In the genomic region with DNA sequence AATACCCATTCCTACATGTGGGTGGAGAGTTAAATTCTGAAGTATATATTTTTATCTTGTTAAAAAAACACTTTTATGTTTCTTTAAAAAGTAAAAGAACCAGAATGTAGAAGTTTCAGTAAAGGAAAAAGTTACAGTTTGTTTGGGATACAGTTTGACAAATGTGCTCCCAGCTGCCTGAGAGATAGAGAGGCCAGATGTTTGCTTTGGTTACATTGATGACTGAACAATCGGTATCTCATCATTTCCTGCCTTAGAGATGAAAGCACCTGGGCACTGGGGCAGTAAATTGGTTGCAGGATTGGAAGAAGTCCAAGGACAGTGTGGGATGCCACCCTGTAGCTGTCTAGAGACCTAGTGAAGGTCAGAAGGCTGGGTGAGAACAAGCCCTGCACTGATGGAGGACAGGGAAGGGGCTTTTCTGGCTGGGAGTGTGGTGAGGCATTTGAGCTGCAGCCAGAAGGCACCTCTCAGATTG, we compare ENCODE assay signal across 8 cellular contexts. TPM values are rescaled to one million over a fixed set of nuclear protein-coding genes. Genes with fewer than 3 reads are reported as not detected.
DNase-seq lines count a peak whose midpoint lies in the region; ATAC-seq and TF ChIP-seq lines count a peak whose summit lies in the region.

No MANE protein-coding gene starts in this region.

- no peak for TF ChIP-seq CTCF in fibroblast of pulmonary artery (IDR thresholded peaks at IDR 0.05; ENCODE audit: low read length, missing control alignments)
- TF ChIP-seq CTCF in thoracic aorta (IDR thresholded peaks at IDR 0.05) = no peak

- DNase-seq in activated effector memory CD4-positive, alpha-beta T cell treated with anti-CD3 and anti-CD28 coated beads, Interleukin-2, amount 50 U/mL, for 16 hours = peak; percentile 66
- DNase-seq in activated effector memory CD4-positive, alpha-beta T cell treated with Interleukin-2 at 50 U/mL for 16 hours = no peak
- DNase-seq in SHP77 treated with DMSO at 0.1 percent for 48 hours (lab: John Stamatoyannopoulos, UW) = peak; percentile 55
- peak; percentile 21 for DNase-seq in fibroblast of pulmonary artery (ENCODE audit: low read depth)
- DNase-seq in thoracic aorta (ENCODE audit: low spot score) = no peak
- DNase-seq in NCI-H774 (lab: John Stamatoyannopoulos, UW) = no peak
- DNase-seq in EL = no peak
- DNase-seq in NOMO-1 treated with dmso at 0.1 percent for 144 hours (lab: John Stamatoyannopoulos, UW; ENCODE audit: unreplicated experiment) = no peak

- H3K4me1 ChIP-seq in thoracic aorta (ENCODE audit: control insufficient read depth in 1 of 2, low read depth in 2 of 2) = peaks cover 23 to 50% of the 10 kb centered on the region in 2 donors

- peak overlapping the region; percentile 10 to 18 for H3K27ac ChIP-seq in thoracic aorta

- no peak for ATAC-seq in thoracic aorta (ENCODE audit: insufficient number of reproducible peaks, low FRiP score, low read depth)

- peaks cover 4% of the 10 kb centered on the region for H3K36me3 ChIP-seq in thoracic aorta

- no peaks in the 10 kb centered on the region for H3K27me3 ChIP-seq in thoracic aorta (replicated peaks; ENCODE audit: insufficient read depth)

- no peak overlapping the region for H3K4me3 ChIP-seq in fibroblast of pulmonary artery (replicated peaks; ENCODE audit: low read depth, low read length)
- H3K4me3 ChIP-seq in thoracic aorta = no peak overlapping the region

- H3K9me3 ChIP-seq in thoracic aorta = no peaks in the 10 kb centered on the region

RNA-seq across cellular contexts. Expression of a gene that starts 16.6 kb away (rescaled TPM):
- 10 to 100 TPM; 78.9 to 98.6 TPM for total RNA-seq in thoracic aorta

RNA-seq across cellular contexts. Expression of a gene that starts 28.4 kb away (rescaled TPM):
- total RNA-seq in thoracic aorta = 10 to 100 TPM; 24.0 to 41.1 TPM

Comparison
In these comparisons a context has a peak if more than half of its experiments do, and no peak if none do; other contexts are left out.
1. DNase-seq: peak in activated effector memory CD4-positive, alpha-beta T cell treated with anti-CD3 and anti-CD28 coated beads, Interleukin-2, amount 50 U/mL, for 16 hours (single experiment), SHP77 treated with DMSO at 0.1 percent for 48 hours (single experiment) and fibroblast of pulmonary artery (single experiment); none in activated effector memory CD4-positive, alpha-beta T cell treated with Interleukin-2 at 50 U/mL for 16 hours (single experiment), thoracic aorta (single experiment), NCI-H774 (single experiment), EL (single experiment) and NOMO-1 treated with dmso at 0.1 percent for 144 hours (single experiment).